12 cellular contexts compared by ENCODE assay signal in the genomic region with DNA sequence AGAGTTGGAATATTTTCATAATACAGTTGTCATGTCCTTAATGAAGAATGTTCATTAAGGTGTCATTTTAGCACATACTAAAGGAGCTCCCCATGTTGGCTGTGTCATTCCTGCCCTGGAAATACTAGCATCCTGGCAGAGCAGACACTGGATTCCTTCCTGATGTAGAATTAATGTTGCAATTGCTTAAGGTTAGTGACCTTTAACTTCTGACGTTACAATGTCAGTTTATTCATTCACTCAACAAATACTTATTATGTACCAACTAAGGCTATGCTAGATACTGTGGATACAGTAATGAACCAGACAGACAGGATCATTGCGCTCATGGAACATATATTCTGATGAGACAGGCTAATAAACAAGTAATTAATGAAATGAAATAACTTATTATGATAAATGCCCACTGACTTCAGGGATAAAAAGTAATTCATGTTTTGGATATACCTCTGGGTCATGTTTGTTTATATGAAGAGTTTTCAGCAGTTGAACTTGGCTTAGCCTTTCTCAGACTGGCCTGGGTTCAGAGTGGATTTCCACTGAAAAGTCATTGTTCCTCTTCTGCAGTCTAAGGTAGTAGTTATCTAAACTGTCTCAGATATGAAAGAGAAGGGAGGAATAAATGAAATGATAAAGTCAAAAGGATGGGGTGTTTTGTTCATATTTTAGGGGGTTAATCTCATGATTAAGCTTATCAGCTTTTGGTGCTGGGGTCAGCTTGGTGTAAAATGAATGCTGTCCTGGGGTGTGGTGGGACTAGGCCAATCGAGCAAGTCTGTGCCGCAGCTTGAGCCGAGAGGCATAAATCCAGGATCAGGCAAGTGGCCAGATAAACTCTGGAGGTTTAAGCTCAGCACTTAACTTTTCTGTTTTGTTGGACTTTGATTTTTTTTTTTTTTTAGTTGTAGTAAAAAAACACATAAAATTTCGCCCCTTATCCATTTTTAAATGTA. TPM values are rescaled to one million over a fixed set of nuclear protein-coding genes. Genes with fewer than 3 reads are reported as not detected.
DNase-seq lines count a peak whose midpoint lies in the region; ATAC-seq and TF ChIP-seq lines count a peak whose summit lies in the region.
"Had no signal": no experiment of that assay in that cellular context is flagged by ENCODE, and none has a peak within 500 bp of the region (broad histone marks: within the 10 kb centered on the region; RNA-seq: fewer than 3 reads in every experiment).

No MANE protein-coding gene starts in this region.

- peak overlapping the region; percentile 48 to 72 for H3K27ac ChIP-seq in uterus

- no peak for TF ChIP-seq POLR2A in uterus (IDR thresholded peaks at IDR 0.05)

- no peaks in the 10 kb centered on the region for H3K9me3 ChIP-seq in uterus

- no peak for TF ChIP-seq CTCF in uterus (IDR thresholded peaks at IDR 0.05)

- H3K36me3 ChIP-seq in uterus, result no peaks in the 10 kb centered on the region

- H3K9me3 Mint-ChIP-seq in naive B cell, result no peaks in the 10 kb centered on the region

- intact Hi-C loops in left cardiac atrium (cut with DNase I), result no loop called here
- intact Hi-C loops in cardiac septum (cut with DNase I), result no loop called here
- intact Hi-C loops in uterus (cut with DNase I; ENCODE audit: low total_unique reads), result no loop called here
- intact Hi-C loops in posterior cingulate gyrus (cut with DNase I), result no loop called here

- H3K27me3 Mint-ChIP-seq in naive B cell, result no peaks in the 10 kb centered on the region

- H3K4me1 ChIP-seq in uterus, result no peaks in the 10 kb centered on the region

- ATAC-seq in left cardiac atrium (no peak), esophagus mucosa (peak; percentile 56), naive B cell (ENCODE audit: low read depth in 2 of 2) (no peak)
- ATAC-seq: GM12878 had no signal

- H3K4me3 ChIP-seq in uterus, result no peak overlapping the region
- H3K4me3 ChIP-seq: GM12878 had no signal

- H3K27ac Mint-ChIP-seq in naive B cell, result peak overlapping the region in 4 of 6 donors; percentile 10 to 55 (median 28)

- peaks cover 17 to 22% of the 10 kb centered on the region in 2 donors for H3K36me3 Mint-ChIP-seq in naive B cell

- DNase-seq in left cardiac atrium, result peak; percentile 29
- DNase-seq in cardiac septum (ENCODE audit: low spot score), result no peak
- no peak for DNase-seq in naive B cell
- DNase-seq in uterus, result peak; percentile 32 to 35
- no peak for DNase-seq in KG1 (lab: John Stamatoyannopoulos, UW)
- no peak for DNase-seq in posterior cingulate gyrus
- DNase-seq in NCI-H2029 (lab: John Stamatoyannopoulos, UW), result no peak
- DNase-seq: occipital lobe; stimulated activated CD8-positive, alpha-beta memory T cell treated with anti-CD3 and anti-CD28 coated beads, Interleukin-4, amount 100 ng/mL, for 48 hours had no signal

- no peak overlapping the region for H3K4me3 Mint-ChIP-seq in naive B cell

- peaks cover 15 to 43% (median 42%) of the 10 kb centered on the region in 3 donors for H3K4me1 Mint-ChIP-seq in naive B cell

- no peaks in the 10 kb centered on the region for H3K27me3 ChIP-seq in uterus

RNA-seq across cellular contexts. Expression of gene KCNQ4, which starts 43.3 kb away (rescaled TPM):
- total RNA-seq in left cardiac atrium (1 to 10 TPM; 1.3 to 1.4 TPM), cardiac septum (3.6 TPM), esophagus mucosa (0.24 TPM), uterus (10 to 100 TPM in 1 of 4 donors, 1 to 10 TPM in 2, not detected in 1; 2.7 to 13.4 (median 7.4) TPM)
- under 1 TPM in 1 of 6 donors, not detected in 5; 0.11 TPM for polyA plus RNA-seq in naive B cell (ENCODE audit: low read depth in 6 of 6)
- total RNA-seq: dermis microvascular lymphatic vessel endothelial cell had no signal

RNA-seq across cellular contexts. Expression of gene NFYC, which starts 48.8 kb away (rescaled TPM):
- total RNA-seq in left cardiac atrium, result 10 to 100 TPM; 60.1 to 71.1 TPM
- 61.7 TPM for total RNA-seq in cardiac septum
- total RNA-seq in esophagus mucosa, result 40.8 TPM
- 10 to 100 TPM; 60.3 to 95.4 (median 73.0) TPM for polyA plus RNA-seq in naive B cell (ENCODE audit: low read depth in 6 of 6)
- 10 to 100 TPM; 31.8 to 63.3 (median 44.0) TPM for total RNA-seq in uterus

Comparison
In these comparisons a context has a peak if more than half of its experiments do, and no peak if none do; other contexts are left out.
1. DNase-seq: peak in left cardiac atrium (single experiment) and uterus (2 of 2); none in cardiac septum (single experiment), naive B cell (single experiment), KG1 (single experiment), posterior cingulate gyrus (0 of 10) and NCI-H2029 (single experiment).